In genomic region chr19:12791345-12792047, GRCh38 we compare ENCODE assay signal across 8 cellular contexts. TPM values are rescaled to one million over a fixed set of nuclear protein-coding genes. Genes with fewer than 3 reads are reported as not detected.
A peak's percentile ranks its signal among the peaks of the same experiment; 100 is the strongest.
DNase-seq lines count a peak whose midpoint lies in the region; ATAC-seq and TF ChIP-seq lines count a peak whose summit lies in the region.

JUNB (plus strand) TSS chr19:12791486; CDS start chr19:12791772, 286 bp downstream.

- peak within 1 kb of the TSS; percentile 98 for H3K27ac Mint-ChIP-seq in activated naive CD8-positive, alpha-beta T cell treated with anti-CD3 and anti-CD28 coated beads, Interleukin-2, amount 50 U/mL, for 24 hours

- peak within 1 kb of the TSS; percentile 93 for H3K4me3 Mint-ChIP-seq in activated naive CD8-positive, alpha-beta T cell treated with anti-CD3 and anti-CD28 coated beads, Interleukin-2, amount 50 U/mL, for 24 hours

- no peaks in the 10 kb centered on the region for H3K9me3 Mint-ChIP-seq in activated naive CD8-positive, alpha-beta T cell treated with anti-CD3 and anti-CD28 coated beads, Interleukin-2, amount 50 U/mL, for 24 hours

- peaks cover 11% of the 10 kb centered on the region for H3K36me3 Mint-ChIP-seq in activated naive CD8-positive, alpha-beta T cell treated with anti-CD3 and anti-CD28 coated beads, Interleukin-2, amount 50 U/mL, for 24 hours (ENCODE audit: low read depth)

- H3K4me1 ChIP-seq in ES-I3 (ENCODE audit: insufficient read depth, low read length) (peaks cover 17% of the 10 kb centered on the region), parathyroid adenoma (peaks cover 54% of the 10 kb centered on the region), thyroid gland (peaks cover 41 to 50% of the 10 kb centered on the region in 2 donors)

- H3K4me2 ChIP-seq in parathyroid adenoma (ENCODE audit: low read length) = peak within 1 kb of the TSS; percentile 87

- H3K36me3 ChIP-seq in ES-I3 (ENCODE audit: insufficient read depth, low read length) (no peaks in the 10 kb centered on the region), parathyroid adenoma (ENCODE audit: control insufficient read depth, insufficient read depth, low read length) (no peaks in the 10 kb centered on the region), thyroid gland (peaks cover 0 to 16% of the 10 kb centered on the region in 2 donors)

- peak; percentile 31 for ATAC-seq in activated naive CD8-positive, alpha-beta T cell treated with anti-CD3 and anti-CD28 coated beads, Interleukin-2, amount 50 U/mL, for 24 hours
- peak; percentile 66 for ATAC-seq in Right ventricle myocardium inferior

- H3K27me3 Mint-ChIP-seq in activated naive CD8-positive, alpha-beta T cell treated with anti-CD3 and anti-CD28 coated beads, Interleukin-2, amount 50 U/mL, for 24 hours = no peaks in the 10 kb centered on the region

- peak within 1 kb of the TSS; percentile 97 for H3K4me3 ChIP-seq in parathyroid adenoma (ENCODE audit: low read depth, low read length)
- peak within 1 kb of the TSS; percentile 81 to 100 (median 90) for H3K4me3 ChIP-seq in thyroid gland (replicated peaks in 1 of 3)

- 0 to 3% methylated on average over 14 to 29 of the region's 73 CpGs for whole genome bisulfite sequencing in thyroid gland, 2 donors

- TF ChIP-seq CTCF in parathyroid adenoma (IDR thresholded peaks at IDR 0.05) (no peak), thyroid gland (IDR thresholded peaks at IDR 0.05) (no peak)

- peak within 1 kb of the TSS; percentile 100 for H3K27ac ChIP-seq in parathyroid adenoma
- peak within 1 kb of the TSS; percentile 96 to 99 (median 96) for H3K27ac ChIP-seq in thyroid gland

- H3K9ac ChIP-seq in ES-I3 (ENCODE audit: low read depth, low read length) (peak within 1 kb of the TSS; percentile 67), parathyroid adenoma (peak within 1 kb of the TSS; percentile 87)

- H3K9me3 ChIP-seq in ES-I3 (ENCODE audit: control insufficient read depth, insufficient read depth, low read length) (no peaks in the 10 kb centered on the region), parathyroid adenoma (ENCODE audit: control insufficient read depth, low read length) (no peaks in the 10 kb centered on the region), thyroid gland (no peaks in the 10 kb centered on the region)

- no peaks in the 10 kb centered on the region for H3K27me3 ChIP-seq in parathyroid adenoma (ENCODE audit: control insufficient read depth, insufficient read depth, low read length)
- H3K27me3 ChIP-seq in thyroid gland = no peaks in the 10 kb centered on the region

- peak; percentile 100 for TF ChIP-seq POLR2A in thyroid gland (IDR thresholded peaks at IDR 0.05)

- peak; percentile 98 for DNase-seq in HCEC 1CT
- peak; percentile 89 to 97 (median 94) for DNase-seq in NCI-H1417 (lab: John Stamatoyannopoulos, UW)
- DNase-seq in SW480 (ENCODE audit: low spot score) = peak; percentile 93
- DNase-seq in activated naive CD8-positive, alpha-beta T cell treated with anti-CD3 and anti-CD28 coated beads, Interleukin-2, amount 50 U/mL, for 24 hours = peak; percentile 98
- peak; percentile 99 for DNase-seq in Right ventricle myocardium inferior (ENCODE audit: missing footprints)
- DNase-seq in thyroid gland = peak; percentile 97

- peak within 1 kb of the TSS; percentile 65 for H2AFZ ChIP-seq in parathyroid adenoma

- peaks cover 60% of the 10 kb centered on the region for H3K4me1 Mint-ChIP-seq in activated naive CD8-positive, alpha-beta T cell treated with anti-CD3 and anti-CD28 coated beads, Interleukin-2, amount 50 U/mL, for 24 hours

- intact Hi-C loops in Right ventricle myocardium inferior (cut with DNase I) = loop anchor here (2.0 kb wide), 1 partner anchor 55 kb away; the partner anchor contains the start of gene GET3
- intact Hi-C loops in thyroid gland (cut with DNase I) = no loop called here

- H3K79me2 ChIP-seq in parathyroid adenoma = peaks cover 8% of the 10 kb centered on the region

RNA-seq across cellular contexts. Expression of gene JUNB, which starts in this region (rescaled TPM):
- 25.0 TPM for total RNA-seq in Right ventricle myocardium inferior
- total RNA-seq in thyroid gland = 100 to 1,000 TPM; 111 to 393 (median 220) TPM

Comparison
In these comparisons a context has a peak if more than half of its experiments do, and no peak if none do; other contexts are left out.
1. Peak in every context shown above with its lines: DNase-seq, ATAC-seq, H3K4me3 ChIP-seq and H3K27ac ChIP-seq.